ENCODE assay signal across 9 cellular contexts in the genomic region with DNA sequence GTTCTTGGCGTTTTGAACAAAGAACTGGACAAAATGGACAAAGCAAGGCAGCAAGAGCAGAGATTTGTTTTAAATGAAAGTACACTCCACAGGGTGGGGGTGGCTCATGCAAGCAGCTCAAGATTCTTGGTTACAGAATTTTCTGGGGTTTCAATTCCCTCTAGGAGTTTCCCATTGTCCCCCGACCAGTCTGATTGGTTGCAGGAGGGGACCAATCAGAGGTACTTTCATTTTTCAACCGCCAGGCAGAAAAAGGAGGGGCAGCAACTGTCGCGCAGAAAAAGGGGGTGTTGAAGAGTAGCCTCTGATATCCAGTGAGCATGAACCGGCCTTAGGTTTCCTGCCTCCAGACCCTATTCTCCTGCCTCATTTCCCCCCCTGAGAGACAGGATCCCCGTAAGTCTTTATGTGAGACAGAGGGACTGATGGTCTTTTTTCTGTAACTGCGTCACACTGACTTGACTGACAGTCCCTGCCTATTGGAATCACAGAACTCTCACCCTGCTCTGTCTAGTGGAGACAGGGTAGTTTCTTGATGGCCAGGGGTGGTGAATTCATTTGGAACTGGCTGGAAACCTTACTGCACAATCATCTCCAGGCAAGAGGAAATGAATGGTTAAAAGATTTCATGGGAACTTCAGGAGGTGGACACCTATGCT. TPM values are rescaled to one million over a fixed set of nuclear protein-coding genes. Genes with fewer than 3 reads are reported as not detected.
DNase-seq lines count a peak whose midpoint lies in the region; ATAC-seq, FAIRE-seq and TF ChIP-seq lines count a peak whose summit lies in the region.
"Had no signal": no experiment of that assay in that cellular context is flagged by ENCODE, and none has a peak within 500 bp of the region (broad histone marks: within the 10 kb centered on the region; RNA-seq: fewer than 3 reads in every experiment).

No MANE protein-coding gene starts in this region.

- no peaks in the 10 kb centered on the region for H3K79me2 ChIP-seq in HepG2 (ENCODE audit: insufficient read depth, low read length)

- H3K27ac ChIP-seq in liver (ENCODE audit: low read depth in 1 of 2, low read length in 2 of 2) (no peak overlapping the region), HepG2 (ENCODE audit: extremely low read length, insufficient read depth, low read length) (no peak overlapping the region), left lung (peak overlapping the region; percentile 28 to 75), vagina (peak overlapping the region; percentile 68)

- FAIRE-seq in HepG2 (lab: Jason Lieb, UNC) (no peak), H54 (lab: Jason Lieb, UNC) (no peak)

- TF ChIP-seq RAD21 in liver (IDR thresholded peaks at IDR 0.05) (no peak), HepG2 (CRISPR knock-in tag; IDR thresholded peaks at IDR 0.05) (no peak)

- intact Hi-C loops in HepG2 (cut with micrococcal nuclease; ENCODE audit: unreplicated experiment) (no loop called here), left lung (cut with DNase I) (no loop called here), vagina (cut with DNase I) (no loop called here)

- in situ Hi-C loops in HepG2 (cut with HindIII; ENCODE audit: extremely low pct_ligation_motif_present, low pct_unique_long_range_greater_than_20kb): no loop called here

- no TSS peak for BruUV-seq in HepG2 (replicated peaks; lab: Mats Ljungman, UMichigan)

- no peaks in the 10 kb centered on the region for H4K20me1 ChIP-seq in HepG2 (ENCODE audit: insufficient read depth, low read length)

- H3K9me3 ChIP-seq in liver (ENCODE audit: control insufficient read depth in 4 of 4, low read length in 3 of 4) (no peaks in the 10 kb centered on the region), HepG2 (ENCODE audit: low read length) (no peaks in the 10 kb centered on the region), left lung (no peaks in the 10 kb centered on the region), vagina (no peaks in the 10 kb centered on the region)

- TF ChIP-seq CTCF in liver (IDR thresholded peaks at IDR 0.05; ENCODE audit: low read depth, low read length, missing input control) (no peak), HepG2 (CRISPR knock-in tag; IDR thresholded peaks at IDR 0.05) (no peak), left lung (IDR thresholded peaks at IDR 0.05) (no peak), vagina (IDR thresholded peaks at IDR 0.05) (no peak)

- TF ChIP-seq POLR2A in HepG2 (IDR thresholded peaks at IDR 0.05; ENCODE audit: insufficient read depth in 1 of 2, low read depth in 2 of 2, low read length in 2 of 2): no peak
- no peak for TF ChIP-seq POLR2A in vagina (IDR thresholded peaks at IDR 0.05)
- no peak for TF ChIP-seq POLR2A in H54 (IDR thresholded peaks at IDR 0.05; ENCODE audit: low read depth, low read length)

- no peak overlapping the region for H3K4me2 ChIP-seq in HepG2 (ENCODE audit: low read depth, low read length)

- WGBS in liver: 64% methylated on average over 8 of the region's 8 CpGs
- 96% methylated on average over 8 of the region's 8 CpGs for WGBS in HepG2 (ENCODE audit: low lambda C conversion rate)

- ATAC-seq in HepG2 (no peak), left lung (peak; percentile 87)

- TF ChIP-seq EP300 in HepG2 (IDR thresholded peaks at IDR 0.05; ENCODE audit: low read depth in 2 of 2, low read length in 2 of 2) (no peak), HepG2 (CRISPR knock-in tag; IDR thresholded peaks at IDR 0.05; ENCODE audit: borderline replicate concordance) (no peak)

- H3K27me3 ChIP-seq in liver (ENCODE audit: control insufficient read depth in 4 of 4, insufficient read depth in 4 of 4, low read length in 3 of 4) (no peaks in the 10 kb centered on the region), HepG2 (ENCODE audit: control insufficient read depth in 1 of 2, insufficient read depth in 2 of 2, low read length in 2 of 2) (no peaks in the 10 kb centered on the region), left lung (no peaks in the 10 kb centered on the region), vagina (no peaks in the 10 kb centered on the region)

- H3K4me3 ChIP-seq in liver (ENCODE audit: low read depth in 1 of 3, low read length in 3 of 3) (peak overlapping the region; percentile 1 to 30 (median 22)), HepG2 (replicated peaks in 1 of 3; ENCODE audit: insufficient read depth in 1 of 3, low read depth in 2 of 3, low read length in 3 of 3) (no peak overlapping the region), left lung (peak overlapping the region; percentile 20 to 21), vagina (peak overlapping the region; percentile 42)

- H3K36me3 ChIP-seq in liver (ENCODE audit: control insufficient read depth in 4 of 4, insufficient read depth in 3 of 4, low read depth in 1 of 4, low read length in 3 of 4): no peaks in the 10 kb centered on the region
- H3K36me3 ChIP-seq in HepG2 (replicated peaks in 1 of 2; ENCODE audit: control insufficient read depth in 1 of 2, insufficient read depth in 2 of 2, low read length in 2 of 2): peaks cover 1 to 4% of the 10 kb centered on the region in 2 experiments; a peak in 1 of 5 replicates
- H3K36me3 ChIP-seq in left lung: no peaks in the 10 kb centered on the region
- no peaks in the 10 kb centered on the region for H3K36me3 ChIP-seq in vagina

- no peaks in the 10 kb centered on the region for H3K4me1 ChIP-seq in liver (ENCODE audit: control insufficient read depth in 4 of 4, insufficient read depth in 4 of 4, low read length in 3 of 4)
- H3K4me1 ChIP-seq in HepG2 (ENCODE audit: insufficient read depth, low read length): no peaks in the 10 kb centered on the region
- no peaks in the 10 kb centered on the region for H3K4me1 ChIP-seq in left lung
- H3K4me1 ChIP-seq in vagina: no peaks in the 10 kb centered on the region

- POLR2A ChIA-PET in HepG2 (lab: Yijun Ruan, JAX): no interaction called here

- CTCF ChIA-PET in HepG2 (lab: Yijun Ruan, JAX; ENCODE audit: low intra/inter-chr PET ratio, low total read pairs): no interaction called here

- H3K9ac ChIP-seq in liver (ENCODE audit: low read depth in 1 of 2, low read length in 2 of 2): no peak overlapping the region
- H3K9ac ChIP-seq in HepG2 (ENCODE audit: insufficient read depth, low read depth, low read length): no peak overlapping the region

- no peak for DNase-seq in HepG2 (ENCODE audit: low spot score)
- peak; percentile 15 for DNase-seq in astrocyte of the hippocampus (ENCODE audit: low read depth, low spot score)
- no peak for DNase-seq in left lung
- DNase-seq in vagina (ENCODE audit: extremely low spot score in 2 of 2): no peak
- DNase-seq in H54 (ENCODE audit: insufficient read length, low spot score): no peak
- no peak for DNase-seq in NCI-H187 (lab: John Stamatoyannopoulos, UW)
- DNase-seq in iPS-NIHi7 (ENCODE audit: extremely low spot score): no peak

- no peak overlapping the region for H2AFZ ChIP-seq in HepG2 (ENCODE audit: low read length)

TF ChIP-seq in liver, 16 proteins besides CTCF, POLR2A, EP300 and RAD21 (continues in another document):
- TF ChIP-seq GABPA (IDR thresholded peaks at IDR 0.05 in 1 of 2, conservative IDR thresholded peaks at IDR 0.05 in 1 of 2) (no peak), TAF1 (conservative IDR thresholded peaks at IDR 0.05) (no peak), RXRA (IDR thresholded peaks at IDR 0.05) (no peak), SP1 (IDR thresholded peaks at IDR 0.05) (no peak)

TF ChIP-seq in HepG2, 621 proteins besides CTCF, POLR2A, EP300 and RAD21 (continues in another document):
- TF ChIP-seq ZBTB20 (CRISPR knock-in tag; IDR thresholded peaks at IDR 0.05; ENCODE audit: borderline replicate concordance, low read depth) (no peak), MAF1 (CRISPR knock-in tag; IDR thresholded peaks at IDR 0.05; ENCODE audit: borderline replicate concordance) (no peak), MTA3 (CRISPR knock-in tag; IDR thresholded peaks at IDR 0.05) (no peak), ESRRA (CRISPR knock-in tag; IDR thresholded peaks at IDR 0.05; ENCODE audit: low read depth) (no peak), YEATS2 (CRISPR knock-in tag; IDR thresholded peaks at IDR 0.05; ENCODE audit: borderline replicate concordance) (no peak), ZSCAN30 (CRISPR knock-in tag; IDR thresholded peaks at IDR 0.05) (no peak), HNRNPUL1 (IDR thresholded peaks at IDR 0.05; ENCODE audit: low read depth, low read length) (no peak)

RNA-seq across cellular contexts. Expression of a gene that starts 59.4 kb away (rescaled TPM):
- total RNA-seq in liver (1 to 10 TPM in 1 of 2 donors, not detected in 1; 3.1 TPM), HepG2 (2016; rRNA removed; fragmentation: Illumina TruSeq; extraction: Trizol) (not detected in 2 replicates), left lung (under 1 TPM; 0.29 to 0.67 TPM), vagina (16.0 TPM)
- polyA plus RNA-seq in liver (under 1 TPM; 0.03 to 0.24 TPM), HepG2 (2011; rRNA removed) (not detected in 2 replicates)
- not detected in 2 replicates for total RNA-seq in HepG2 (2016; cell fraction: cytosol; rRNA removed; fragmentation: Illumina TruSeq; extraction: Trizol; ENCODE audit: low read depth)
- not detected in 2 replicates for total RNA-seq in HepG2 (2016; cell fraction: insoluble cytoplasmic fraction; rRNA removed; fragmentation: Illumina TruSeq; extraction: Trizol)
- total RNA-seq in HepG2 (2016; cell fraction: membrane; rRNA removed; fragmentation: Illumina TruSeq; extraction: Trizol): not detected in 2 replicates
- not detected in 2 replicates for total RNA-seq in HepG2 (2016; cell fraction: nucleus; rRNA removed; fragmentation: Illumina TruSeq; extraction: Trizol)
- not detected in 2 replicates for polyA plus RNA-seq in HepG2 (2011; cell fraction: cytosol; rRNA removed)
- polyA plus RNA-seq in HepG2 (2011; cell fraction: nucleus; rRNA removed): not detected in 2 replicates
- 0.60 and 0.94 TPM in 2 replicates for polyA plus RNA-seq in HepG2 (2012)
- polyA plus RNA-seq in HepG2 (2016; cell fraction: cytosol; fragmentation: Illumina TruSeq; extraction: Trizol; ENCODE audit: low read depth): not detected in 2 replicates
- not detected in 2 replicates for polyA plus RNA-seq in HepG2 (2016; cell fraction: insoluble cytoplasmic fraction; fragmentation: Illumina TruSeq; extraction: Trizol; ENCODE audit: low read depth)
- not detected in 2 replicates for polyA plus RNA-seq in HepG2 (2016; cell fraction: membrane; fragmentation: Illumina TruSeq; extraction: Trizol; ENCODE audit: low read depth)
- polyA plus RNA-seq in HepG2 (2016; cell fraction: nucleus; fragmentation: Illumina TruSeq; extraction: Trizol; ENCODE audit: insufficient read depth, low read depth): not detected in 2 replicates
- polyA minus RNA-seq in HepG2 (2011; rRNA and poly(A)+ RNA removed; ENCODE audit: low replicate concordance): not detected in 2 replicates
- not detected in 2 replicates for polyA minus RNA-seq in HepG2 (2011; cell fraction: cytosol; rRNA and poly(A)+ RNA removed)
- not detected in 2 replicates for polyA minus RNA-seq in HepG2 (2011; cell fraction: nucleus; rRNA and poly(A)+ RNA removed)
- total RNA-seq: RPMI7951 had no signal

Comparison
In these comparisons a context has a peak if more than half of its experiments do, and no peak if none do; other contexts are left out.
1. H3K4me3 ChIP-seq: peak in liver (3 of 3), left lung (2 of 2) and vagina (2 of 2); none in HepG2 (0 of 3).
2. H3K27ac ChIP-seq: peak in left lung (2 of 2) and vagina (single experiment); none in liver (0 of 2) and HepG2 (single experiment).